Comparison of ENCODE assay signal across 8 cellular contexts in genomic region chr6:31402324-31403282, GRCh38. TPM values are rescaled to one million over a fixed set of nuclear protein-coding genes. Genes with fewer than 3 reads are reported as not detected.
A peak's percentile ranks its signal among the peaks of the same experiment; 100 is the strongest.
DNase-seq lines count a peak whose midpoint lies in the region; ATAC-seq and TF ChIP-seq lines count a peak whose summit lies in the region.

No MANE protein-coding gene starts in this region.

- H3K4me1 ChIP-seq in mucosa of rectum (ENCODE audit: control insufficient read depth in 2 of 2, insufficient read depth in 2 of 2, low read length in 2 of 2) (peaks cover 31 to 50% of the 10 kb centered on the region in 2 donors), transverse colon (peaks cover 27 to 65% (median 43%) of the 10 kb centered on the region in 4 donors)

- DNase-seq in T-helper 9 cell: peak; percentile 24
- peak; percentile 38 for DNase-seq in transverse colon
- DNase-seq in NCI-H524 treated with DMSO at 0.1 percent for 48 hours (lab: John Stamatoyannopoulos, UW): no peak

- peaks cover 73% of the 10 kb centered on the region for H3K4me1 Mint-ChIP-seq in dendritic cell treated with granulocyte-macrophage colony-stimulating factor and Interleukin-4, amounts not matched to agents 40 ng/mL and 50 ng/mL, for 4 days (ENCODE audit: low read depth)

- TF ChIP-seq POLR2A in transverse colon (IDR thresholded peaks at IDR 0.05): no peak

- TF ChIP-seq CTCF in GM12872 (IDR thresholded peaks at IDR 0.05; ENCODE audit: insufficient read depth, low read depth, low read length) (peak; percentile 3; the same call in 1 of the 3 replicates), transverse colon (IDR thresholded peaks at IDR 0.05) (no peak)

- no peaks in the 10 kb centered on the region for H3K27me3 Mint-ChIP-seq in dendritic cell treated with granulocyte-macrophage colony-stimulating factor and Interleukin-4, amounts not matched to agents 40 ng/mL and 50 ng/mL, for 4 days

- H3K27ac ChIP-seq in mucosa of rectum (ENCODE audit: low read depth in 2 of 2, low read length in 2 of 2) (peak overlapping the region; percentile 68 to 94), transverse colon (peak overlapping the region; percentile 98 to 100 (median 99))

- H3K9me3 ChIP-seq in mucosa of rectum (ENCODE audit: control insufficient read depth in 2 of 2, low read length in 2 of 2) (no peaks in the 10 kb centered on the region), transverse colon (no peaks in the 10 kb centered on the region)

- peak overlapping the region; percentile 83 for H3K4me3 Mint-ChIP-seq in dendritic cell treated with granulocyte-macrophage colony-stimulating factor and Interleukin-4, amounts not matched to agents 40 ng/mL and 50 ng/mL, for 4 days

- H3K36me3 Mint-ChIP-seq in dendritic cell treated with granulocyte-macrophage colony-stimulating factor and Interleukin-4, amounts not matched to agents 40 ng/mL and 50 ng/mL, for 4 days (ENCODE audit: low read depth): peaks cover 23% of the 10 kb centered on the region

- in situ Hi-C loops in transverse colon (cut with MboI; ENCODE audit: low pct_ligation_motif_present in 1 of 4, low pct_unique_long_range_greater_than_20kb in 1 of 4, low sequenced_read_pairs in 3 of 4): loop anchor here in 2 of 4 donors (5.0 kb wide), 1 partner anchor 40 kb away; no protein-coding TSS in a partner anchor

- peak overlapping the region; percentile 66 to 93 for H3K4me3 ChIP-seq in mucosa of rectum (ENCODE audit: low read length in 2 of 2)
- H3K4me3 ChIP-seq in transverse colon: peak overlapping the region; percentile 19 to 92 (median 72)

- peak overlapping the region; percentile 65 to 95 for H3K9ac ChIP-seq in mucosa of rectum (ENCODE audit: low read depth in 1 of 2, low read length in 2 of 2)

- intact Hi-C loops in dendritic cell treated with granulocyte-macrophage colony-stimulating factor and Interleukin-4, amounts not matched to agents 40 ng/mL and 50 ng/mL, for 4 days (cut with micrococcal nuclease): no loop called here
- intact Hi-C loops in transverse colon (cut with DNase I; ENCODE audit: low total_unique reads): no loop called here

- H3K27me3 ChIP-seq in mucosa of rectum (ENCODE audit: control insufficient read depth in 2 of 2, insufficient read depth in 2 of 2, low read length in 2 of 2): no peaks in the 10 kb centered on the region
- H3K27me3 ChIP-seq in transverse colon: no peaks in the 10 kb centered on the region

- WGBS in transverse colon (ENCODE audit: low coverage in 1 of 2), 2 donors: 0 to 8% methylated on average over 14 to 27 of the region's 27 CpGs

- peaks cover 0 to 2% of the 10 kb centered on the region in 2 donors for H3K36me3 ChIP-seq in mucosa of rectum (ENCODE audit: control insufficient read depth in 2 of 2, insufficient read depth in 2 of 2, low read length in 2 of 2)
- H3K36me3 ChIP-seq in transverse colon: no peaks in the 10 kb centered on the region

- TF ChIP-seq EP300 in transverse colon (IDR thresholded peaks at IDR 0.05; ENCODE audit: low read depth): no peak

- ATAC-seq in HG02938 (IDR thresholded peaks at IDR 0.05; ENCODE audit: unreplicated experiment): peak; percentile 20
- no peak for ATAC-seq in GM19397 (IDR thresholded peaks at IDR 0.05; ENCODE audit: unreplicated experiment)

- peak overlapping the region; percentile 81 for H3K27ac Mint-ChIP-seq in dendritic cell treated with granulocyte-macrophage colony-stimulating factor and Interleukin-4, amounts not matched to agents 40 ng/mL and 50 ng/mL, for 4 days

- no peaks in the 10 kb centered on the region for H3K9me3 Mint-ChIP-seq in dendritic cell treated with granulocyte-macrophage colony-stimulating factor and Interleukin-4, amounts not matched to agents 40 ng/mL and 50 ng/mL, for 4 days

RNA-seq across cellular contexts. Expression of gene MICA, which starts 0.8 kb away (rescaled TPM):
- 10 to 100 TPM in 3 of 4 donors, 1 to 10 TPM in 1; 7.8 to 45.3 (median 19.9) TPM for total RNA-seq in transverse colon

RNA-seq across cellular contexts. Expression of gene HLA-B, which starts 45.6 kb away (rescaled TPM):
- total RNA-seq in transverse colon: 1,000 to 10,000 TPM in 3 of 4 donors, 100 to 1,000 TPM in 1; 915 to 3,432 (median 2,814) TPM
